27 cellular contexts compared by ENCODE assay signal in the genomic region with DNA sequence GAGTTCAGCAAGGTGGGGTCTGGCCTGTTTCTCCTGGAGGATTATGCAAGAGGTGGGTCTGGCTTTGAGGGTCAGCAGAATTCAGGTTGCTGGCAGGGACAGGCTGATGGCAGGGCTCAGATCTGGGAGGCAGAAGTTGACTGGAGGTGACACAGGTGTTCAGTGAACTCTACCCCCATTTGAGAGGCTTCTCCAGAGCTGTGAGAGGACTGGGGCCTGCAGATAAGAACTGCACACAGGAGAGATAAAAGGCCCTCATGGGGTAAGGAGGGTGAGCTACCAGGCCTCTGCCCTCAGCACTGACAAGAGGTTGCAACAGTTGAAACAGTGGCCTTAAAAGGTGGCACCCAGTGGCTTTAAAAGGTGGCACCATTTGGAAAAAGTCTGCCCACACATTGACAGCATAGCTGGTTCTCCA. TPM values are rescaled to one million over a fixed set of nuclear protein-coding genes. Genes with fewer than 3 reads are reported as not detected.
DNase-seq lines count a peak whose midpoint lies in the region; ATAC-seq, FAIRE-seq and TF ChIP-seq lines count a peak whose summit lies in the region.
"Had no signal": no experiment of that assay in that cellular context is flagged by ENCODE, and none has a peak within 500 bp of the region (broad histone marks: within the 10 kb centered on the region; RNA-seq: fewer than 3 reads in every experiment).

No MANE protein-coding gene starts in this region.

- peaks cover 3 to 17% of the 10 kb centered on the region in 2 experiments; a peak in 1 of 5 replicates for H3K36me3 ChIP-seq in HepG2 (replicated peaks in 1 of 2; ENCODE audit: control insufficient read depth in 1 of 2, insufficient read depth in 2 of 2, low read length in 2 of 2)
- H3K36me3 ChIP-seq in naive thymus-derived CD4-positive, alpha-beta T cell (ENCODE audit: control insufficient read depth in 2 of 3, insufficient read depth in 3 of 3, low read length in 3 of 3), result no peaks in the 10 kb centered on the region
- H3K36me3 ChIP-seq: BLaER1 had no signal

- H4K20me1 ChIP-seq in HepG2 (ENCODE audit: insufficient read depth, low read length), result no peaks in the 10 kb centered on the region
- H4K20me1 ChIP-seq: BLaER1 had no signal

- TF ChIP-seq POLR2A in erythroblast (IDR thresholded peaks at IDR 0.05; ENCODE audit: low read length) (no peak), HepG2 (IDR thresholded peaks at IDR 0.05; ENCODE audit: insufficient read depth in 1 of 2, low read depth in 2 of 2, low read length in 2 of 2) (no peak)

- FAIRE-seq in HepG2 (lab: Jason Lieb, UNC), result no peak
- FAIRE-seq: GM12891, GM19239 had no signal

- CTCF ChIA-PET in HepG2 (lab: Yijun Ruan, JAX; ENCODE audit: low intra/inter-chr PET ratio, low total read pairs), result no interaction called here
- CTCF ChIA-PET in naive thymus-derived CD4-positive, alpha-beta T cell (lab: Charles Lee), result interaction anchor here (0.6 kb wide), 1 partner anchor 47 kb away, joined by 3 read pairs; no protein-coding TSS in a partner anchor

- H3K4me1 ChIP-seq in HepG2 (ENCODE audit: insufficient read depth, low read length), result peaks cover 5% of the 10 kb centered on the region; the same call in 1 of the 2 replicates
- no peaks in the 10 kb centered on the region for H3K4me1 ChIP-seq in naive thymus-derived CD4-positive, alpha-beta T cell (ENCODE audit: control insufficient read depth in 2 of 2, insufficient read depth in 2 of 2, low read length in 2 of 2)
- H3K4me1 ChIP-seq: BLaER1 had no signal

- no peaks in the 10 kb centered on the region for H3K9me3 ChIP-seq in HepG2 (ENCODE audit: low read length)
- no peaks in the 10 kb centered on the region for H3K9me3 ChIP-seq in naive thymus-derived CD4-positive, alpha-beta T cell (ENCODE audit: control insufficient read depth in 2 of 3, low read length in 3 of 3)
- H3K9me3 ChIP-seq: BLaER1 had no signal

- intact Hi-C loops in HepG2 (cut with micrococcal nuclease; ENCODE audit: unreplicated experiment), result no loop called here
- intact Hi-C loops in naive thymus-derived CD4-positive, alpha-beta T cell (cut with micrococcal nuclease), result no loop called here

- H3K4me3 ChIP-seq in HepG2 (replicated peaks in 1 of 3; ENCODE audit: insufficient read depth in 1 of 3, low read depth in 2 of 3, low read length in 3 of 3), result no peak overlapping the region
- H3K4me3 ChIP-seq in naive thymus-derived CD4-positive, alpha-beta T cell (ENCODE audit: low read length), result no peak overlapping the region
- H3K4me3 ChIP-seq: BLaER1 had no signal

- no TSS peak for BruUV-seq in HepG2 (replicated peaks; lab: Mats Ljungman, UMichigan)

- peak; percentile 38 for DNase-seq in OCI-M1 (lab: John Stamatoyannopoulos, UW)
- DNase-seq in erythroblast (lab: John Stamatoyannopoulos, UW), result peak; percentile 87 to 96
- DNase-seq in HepG2 (ENCODE audit: low spot score), result no peak
- peak; percentile 20 for DNase-seq in type B pancreatic cell (ENCODE audit: extremely low spot score, unreplicated experiment)
- no peak for DNase-seq in naive thymus-derived CD4-positive, alpha-beta T cell
- DNase-seq in DMS153 (lab: John Stamatoyannopoulos, UW), result no peak
- DNase-seq: CD4-positive, alpha-beta T cell; COR-L47; DMS79; EL; GF-D8; KBM-7; MV-4-11; NCI-H1105; NCI-H1436 treated with DMSO at 0.1 percent for 48 hours; NCI-H187 treated with DMSO at 0.1 percent for 48 hours; NCI-H2107; NCI-H446 treated with DMSO at 0.1 percent for 48 hours; NCI-H526; NCI-H82; NK-92 treated with Interleukin-12 subunit alpha and Interleukin-12 subunit beta, amount 100 ng/mL, for 24 hours; SHP77 had no signal

- in situ Hi-C loops in HepG2 (cut with HindIII; ENCODE audit: extremely low pct_ligation_motif_present, low pct_unique_long_range_greater_than_20kb), result no loop called here

- no peak overlapping the region for H2AFZ ChIP-seq in HepG2 (ENCODE audit: low read length)

- no peaks in the 10 kb centered on the region for H3K9me3 Mint-ChIP-seq in type B pancreatic cell
- H3K9me3 Mint-ChIP-seq in naive thymus-derived CD4-positive, alpha-beta T cell, result peaks cover 0 to 1% (median 0%) of the 10 kb centered on the region in 11 donors
- H3K9me3 Mint-ChIP-seq: CD4-positive, alpha-beta T cell had no signal

- no peak overlapping the region for H3K4me2 ChIP-seq in HepG2 (ENCODE audit: low read depth, low read length)
- H3K4me2 ChIP-seq: BLaER1 had no signal

- H3K27ac Mint-ChIP-seq in type B pancreatic cell, result no peak overlapping the region
- no peak overlapping the region for H3K27ac Mint-ChIP-seq in naive thymus-derived CD4-positive, alpha-beta T cell
- H3K27ac Mint-ChIP-seq: CD4-positive, alpha-beta T cell had no signal

- H3K27me3 Mint-ChIP-seq in type B pancreatic cell, result no peaks in the 10 kb centered on the region
- peaks cover 0 to 12% (median 0%) of the 10 kb centered on the region in 5 donors for H3K27me3 Mint-ChIP-seq in naive thymus-derived CD4-positive, alpha-beta T cell
- H3K27me3 Mint-ChIP-seq: CD4-positive, alpha-beta T cell had no signal

- H3K27me3 ChIP-seq in HepG2 (ENCODE audit: control insufficient read depth in 1 of 2, insufficient read depth in 2 of 2, low read length in 2 of 2), result no peaks in the 10 kb centered on the region
- H3K27me3 ChIP-seq in naive thymus-derived CD4-positive, alpha-beta T cell (ENCODE audit: control insufficient read depth in 2 of 2, insufficient read depth in 2 of 2, low read length in 2 of 2), result no peaks in the 10 kb centered on the region
- H3K27me3 ChIP-seq: BLaER1 had no signal

- H3K79me2 ChIP-seq in HepG2 (ENCODE audit: insufficient read depth, low read length), result no peaks in the 10 kb centered on the region

- TF ChIP-seq EP300 in HepG2 (IDR thresholded peaks at IDR 0.05; ENCODE audit: low read depth in 2 of 2, low read length in 2 of 2), result no peak
- TF ChIP-seq EP300 in HepG2 (CRISPR knock-in tag; IDR thresholded peaks at IDR 0.05; ENCODE audit: borderline replicate concordance), result no peak

- H3K27ac ChIP-seq in HepG2 (ENCODE audit: extremely low read length, insufficient read depth, low read length), result no peak overlapping the region
- H3K27ac ChIP-seq in naive thymus-derived CD4-positive, alpha-beta T cell (ENCODE audit: low read depth, low read length), result no peak overlapping the region
- H3K27ac ChIP-seq: BLaER1, RWPE1 had no signal

- no peak overlapping the region for H3K4me3 Mint-ChIP-seq in type B pancreatic cell
- H3K4me3 Mint-ChIP-seq in naive thymus-derived CD4-positive, alpha-beta T cell, result no peak overlapping the region
- H3K4me3 Mint-ChIP-seq: CD4-positive, alpha-beta T cell had no signal

- no peak overlapping the region for H3K9ac ChIP-seq in HepG2 (ENCODE audit: insufficient read depth, low read depth, low read length)
- H3K9ac ChIP-seq: BLaER1 had no signal

- H3K36me3 Mint-ChIP-seq in type B pancreatic cell, result no peaks in the 10 kb centered on the region
- no peaks in the 10 kb centered on the region for H3K36me3 Mint-ChIP-seq in naive thymus-derived CD4-positive, alpha-beta T cell

- no peaks in the 10 kb centered on the region for H3K4me1 Mint-ChIP-seq in type B pancreatic cell (ENCODE audit: unreplicated experiment)
- no peaks in the 10 kb centered on the region for H3K4me1 Mint-ChIP-seq in naive thymus-derived CD4-positive, alpha-beta T cell

- ATAC-seq in HepG2 (peak; percentile 33), GM21825 (IDR thresholded peaks at IDR 0.05; ENCODE audit: unreplicated experiment) (no peak)
- ATAC-seq in naive thymus-derived CD4-positive, alpha-beta T cell, result no peak

- POLR2A ChIA-PET in HepG2 (lab: Yijun Ruan, JAX), result interaction anchor here (1.3 kb wide), 1 partner anchor 12 kb away, joined by 3 read pairs; no protein-coding TSS in a partner anchor
- POLR2A ChIA-PET in naive thymus-derived CD4-positive, alpha-beta T cell (lab: Charles Lee), result no interaction called here

- TF ChIP-seq RAD21 in HepG2 (CRISPR knock-in tag; IDR thresholded peaks at IDR 0.05), result no peak

- TF ChIP-seq CTCF in HepG2 (CRISPR knock-in tag; IDR thresholded peaks at IDR 0.05) (no peak), type B pancreatic cell (conservative IDR thresholded peaks at IDR 0.05) (no peak)

TF ChIP-seq in HepG2, 621 proteins besides CTCF, POLR2A, EP300 and RAD21 (continues in another document):
- TF ChIP-seq, protein P1, sequence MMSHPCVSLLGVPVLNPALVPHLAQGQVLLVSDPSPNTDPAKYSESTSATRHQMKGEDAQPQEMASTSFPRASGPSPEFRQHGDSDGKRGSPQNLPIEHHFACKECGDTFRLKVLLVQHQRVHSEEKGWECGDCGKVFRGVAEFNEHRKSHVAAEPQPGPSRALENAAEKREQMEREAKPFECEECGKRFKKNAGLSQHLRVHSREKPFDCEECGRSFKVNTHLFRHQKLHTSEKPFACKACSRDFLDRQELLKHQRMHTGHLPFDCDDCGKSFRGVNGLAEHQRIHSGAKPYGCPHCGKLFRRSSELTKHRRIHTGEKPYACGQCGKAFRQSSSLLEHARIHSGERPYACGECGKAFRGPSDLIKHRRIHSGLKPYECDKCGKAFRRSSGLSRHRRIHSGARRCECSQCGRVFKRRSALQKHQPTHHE (CRISPR knock-in tag; IDR thresholded peaks at IDR 0.05; ENCODE audit: borderline replicate concordance), result no peak

RNA-seq across cellular contexts. Expression of a gene that starts 13.1 kb away (rescaled TPM):
- total RNA-seq in HepG2 (2016; rRNA removed; fragmentation: Illumina TruSeq; extraction: Trizol) (15.4 and 20.0 TPM in 2 replicates), type B pancreatic cell (ENCODE audit: low replicate concordance) (2.4 and 3.2 TPM in 2 replicates)
- total RNA-seq in HepG2 (2016; cell fraction: cytosol; rRNA removed; fragmentation: Illumina TruSeq; extraction: Trizol; ENCODE audit: low read depth), result 6.6 TPM in 2 replicates
- total RNA-seq in HepG2 (2016; cell fraction: insoluble cytoplasmic fraction; rRNA removed; fragmentation: Illumina TruSeq; extraction: Trizol), result 16.3 and 19.1 TPM in 2 replicates
- total RNA-seq in HepG2 (2016; cell fraction: membrane; rRNA removed; fragmentation: Illumina TruSeq; extraction: Trizol), result 9.0 TPM in 2 replicates
- total RNA-seq in HepG2 (2016; cell fraction: nucleus; rRNA removed; fragmentation: Illumina TruSeq; extraction: Trizol), result 10.5 and 13.5 TPM in 2 replicates
- polyA plus RNA-seq in HepG2 (2011; rRNA removed), result 7.7 and 10.1 TPM in 2 replicates
- 6.0 and 7.8 TPM in 2 replicates for polyA plus RNA-seq in HepG2 (2011; cell fraction: cytosol; rRNA removed)
- polyA plus RNA-seq in HepG2 (2011; cell fraction: nucleus; rRNA removed), result 9.4 and 10.7 TPM in 2 replicates
- 7.5 and 8.7 TPM in 2 replicates for polyA plus RNA-seq in HepG2 (2012)
- polyA plus RNA-seq in HepG2 (2016; cell fraction: cytosol; fragmentation: Illumina TruSeq; extraction: Trizol; ENCODE audit: low read depth), result 2.9 and 3.1 TPM in 2 replicates
- polyA plus RNA-seq in HepG2 (2016; cell fraction: insoluble cytoplasmic fraction; fragmentation: Illumina TruSeq; extraction: Trizol; ENCODE audit: low read depth), result 21.6 and 25.3 TPM in 2 replicates
- 7.1 and 8.1 TPM in 2 replicates for polyA plus RNA-seq in HepG2 (2016; cell fraction: membrane; fragmentation: Illumina TruSeq; extraction: Trizol; ENCODE audit: low read depth)
- 13.4 and 18.9 TPM in 2 replicates for polyA plus RNA-seq in HepG2 (2016; cell fraction: nucleus; fragmentation: Illumina TruSeq; extraction: Trizol; ENCODE audit: insufficient read depth, low read depth)
- polyA minus RNA-seq in HepG2 (2011; rRNA and poly(A)+ RNA removed; ENCODE audit: low replicate concordance), result 28.6 and 205 TPM in 2 replicates
- 9.8 and 12.9 TPM in 2 replicates for polyA minus RNA-seq in HepG2 (2011; cell fraction: cytosol; rRNA and poly(A)+ RNA removed)
- 16.5 and 21.5 TPM in 2 replicates for polyA minus RNA-seq in HepG2 (2011; cell fraction: nucleus; rRNA and poly(A)+ RNA removed)
- under 1 TPM in 1 of 5 experiments, not detected in 4; 0.05 TPM for total RNA-seq in naive thymus-derived CD4-positive, alpha-beta T cell
- polyA plus RNA-seq in naive thymus-derived CD4-positive, alpha-beta T cell, result not detected
- total RNA-seq: CD4-positive, alpha-beta T cell had no signal

Comparison
In these comparisons a context has a peak if more than half of its experiments do, and no peak if none do; other contexts are left out.
1. DNase-seq: peak in OCI-M1 (single experiment), erythroblast (2 of 2) and type B pancreatic cell (single experiment); none in HepG2 (single experiment), naive thymus-derived CD4-positive, alpha-beta T cell (0 of 9) and DMS153 (single experiment).